1 cellular context compared by ENCODE assay signal in the genomic region with DNA sequence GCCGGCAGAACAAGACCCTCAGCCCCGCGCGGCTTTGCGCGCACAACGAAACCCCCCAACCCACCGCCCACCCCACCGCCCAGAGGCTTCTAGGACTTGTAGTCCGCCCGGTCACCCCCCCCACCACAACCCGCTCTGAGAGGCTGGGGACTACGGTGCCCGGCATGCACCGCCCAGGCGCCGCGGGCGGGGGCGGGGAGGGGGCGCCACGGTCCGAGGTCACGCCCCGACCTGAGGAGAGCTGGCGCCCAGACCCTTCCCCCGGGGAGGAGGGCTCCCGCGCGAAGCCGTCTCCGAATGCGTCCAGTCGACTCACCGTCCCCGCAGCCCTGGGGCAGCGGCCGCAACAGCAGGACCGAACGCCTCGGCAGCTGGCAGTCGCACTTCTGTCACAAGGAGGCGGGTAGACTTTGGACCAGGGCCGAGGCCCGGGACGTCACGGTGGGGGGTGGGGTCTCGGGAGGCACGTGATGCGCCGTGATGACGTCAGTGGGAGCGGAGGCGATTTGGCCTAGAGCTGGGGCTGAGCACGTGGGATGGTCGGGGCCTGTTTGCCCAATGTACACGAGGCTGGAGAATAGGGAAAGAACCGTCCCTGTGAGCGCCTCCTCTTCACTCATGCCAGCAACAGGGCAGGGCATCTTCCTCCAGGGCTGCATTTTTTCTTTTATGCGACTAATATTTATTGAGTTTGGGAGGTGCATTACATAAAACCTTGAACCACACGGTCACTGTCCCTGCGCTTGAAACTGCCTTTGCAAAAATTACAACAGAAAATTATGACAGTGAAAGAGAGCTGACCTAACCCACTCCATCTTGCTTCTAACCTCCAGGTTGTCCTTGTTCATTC.
A peak's percentile ranks its signal among the peaks of the same experiment; 100 is the strongest.
TF ChIP-seq lines count a peak whose summit lies in the region.

A gene (minus strand): TSS at position 388 of the 850 bp plus-strand sequence. CDS start 24,643 bp downstream, outside the sequence.

TF ChIP-seq in A549, 52 proteins besides CTCF, POLR2A, EP300 and RAD21 (continued from another document):
- 0 out of 2 replicates have a peak, but pooled peaks have one; percentile 67 for TF ChIP-seq ZNF302 (CRISPR knock-in tag; IDR thresholded peaks at IDR 0.05)
- TF ChIP-seq HOXB13 (CRISPR knock-in tag; IDR thresholded peaks at IDR 0.05; ENCODE audit: low read depth), result peak; percentile 97
- peak; percentile 79 for TF ChIP-seq NPAS2 (CRISPR knock-in tag; IDR thresholded peaks at IDR 0.05; ENCODE audit: borderline replicate concordance)
- peak; percentile 86 for TF ChIP-seq HOXA7 (CRISPR knock-in tag; IDR thresholded peaks at IDR 0.05)
- peak; percentile 96; the same call in 1 of the 2 replicates for TF ChIP-seq MYC (IDR thresholded peaks at IDR 0.05; ENCODE audit: borderline replicate concordance, low read length)
- TF ChIP-seq, protein P1, sequence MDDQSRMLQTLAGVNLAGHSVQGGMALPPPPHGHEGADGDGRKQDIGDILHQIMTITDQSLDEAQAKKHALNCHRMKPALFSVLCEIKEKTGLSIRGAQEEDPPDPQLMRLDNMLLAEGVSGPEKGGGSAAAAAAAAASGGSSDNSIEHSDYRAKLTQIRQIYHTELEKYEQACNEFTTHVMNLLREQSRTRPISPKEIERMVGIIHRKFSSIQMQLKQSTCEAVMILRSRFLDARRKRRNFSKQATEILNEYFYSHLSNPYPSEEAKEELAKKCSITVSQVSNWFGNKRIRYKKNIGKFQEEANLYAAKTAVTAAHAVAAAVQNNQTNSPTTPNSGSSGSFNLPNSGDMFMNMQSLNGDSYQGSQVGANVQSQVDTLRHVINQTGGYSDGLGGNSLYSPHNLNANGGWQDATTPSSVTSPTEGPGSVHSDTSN (IDR thresholded peaks at IDR 0.05), result no peak
- TF ChIP-seq, protein P2, sequence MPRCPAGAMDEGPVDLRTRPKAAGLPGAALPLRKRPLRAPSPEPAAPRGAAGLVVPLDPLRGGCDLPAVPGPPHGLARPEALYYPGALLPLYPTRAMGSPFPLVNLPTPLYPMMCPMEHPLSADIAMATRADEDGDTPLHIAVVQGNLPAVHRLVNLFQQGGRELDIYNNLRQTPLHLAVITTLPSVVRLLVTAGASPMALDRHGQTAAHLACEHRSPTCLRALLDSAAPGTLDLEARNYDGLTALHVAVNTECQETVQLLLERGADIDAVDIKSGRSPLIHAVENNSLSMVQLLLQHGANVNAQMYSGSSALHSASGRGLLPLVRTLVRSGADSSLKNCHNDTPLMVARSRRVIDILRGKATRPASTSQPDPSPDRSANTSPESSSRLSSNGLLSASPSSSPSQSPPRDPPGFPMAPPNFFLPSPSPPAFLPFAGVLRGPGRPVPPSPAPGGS (IDR thresholded peaks at IDR 0.05), result no peak
- TF ChIP-seq RFX5 (IDR thresholded peaks at IDR 0.05), result peak; percentile 42; the same call in 1 of the 2 replicates
- TF ChIP-seq JUNB (IDR thresholded peaks at IDR 0.05), result no peak
- TF ChIP-seq CBX2 (IDR thresholded peaks at IDR 0.05; ENCODE audit: borderline replicate concordance, low read depth), result no peak
- TF ChIP-seq, protein P3, sequence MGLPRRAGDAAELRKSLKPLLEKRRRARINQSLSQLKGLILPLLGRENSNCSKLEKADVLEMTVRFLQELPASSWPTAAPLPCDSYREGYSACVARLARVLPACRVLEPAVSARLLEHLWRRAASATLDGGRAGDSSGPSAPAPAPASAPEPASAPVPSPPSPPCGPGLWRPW (IDR thresholded peaks at IDR 0.05), result no peak
- TF ChIP-seq, protein P4, sequence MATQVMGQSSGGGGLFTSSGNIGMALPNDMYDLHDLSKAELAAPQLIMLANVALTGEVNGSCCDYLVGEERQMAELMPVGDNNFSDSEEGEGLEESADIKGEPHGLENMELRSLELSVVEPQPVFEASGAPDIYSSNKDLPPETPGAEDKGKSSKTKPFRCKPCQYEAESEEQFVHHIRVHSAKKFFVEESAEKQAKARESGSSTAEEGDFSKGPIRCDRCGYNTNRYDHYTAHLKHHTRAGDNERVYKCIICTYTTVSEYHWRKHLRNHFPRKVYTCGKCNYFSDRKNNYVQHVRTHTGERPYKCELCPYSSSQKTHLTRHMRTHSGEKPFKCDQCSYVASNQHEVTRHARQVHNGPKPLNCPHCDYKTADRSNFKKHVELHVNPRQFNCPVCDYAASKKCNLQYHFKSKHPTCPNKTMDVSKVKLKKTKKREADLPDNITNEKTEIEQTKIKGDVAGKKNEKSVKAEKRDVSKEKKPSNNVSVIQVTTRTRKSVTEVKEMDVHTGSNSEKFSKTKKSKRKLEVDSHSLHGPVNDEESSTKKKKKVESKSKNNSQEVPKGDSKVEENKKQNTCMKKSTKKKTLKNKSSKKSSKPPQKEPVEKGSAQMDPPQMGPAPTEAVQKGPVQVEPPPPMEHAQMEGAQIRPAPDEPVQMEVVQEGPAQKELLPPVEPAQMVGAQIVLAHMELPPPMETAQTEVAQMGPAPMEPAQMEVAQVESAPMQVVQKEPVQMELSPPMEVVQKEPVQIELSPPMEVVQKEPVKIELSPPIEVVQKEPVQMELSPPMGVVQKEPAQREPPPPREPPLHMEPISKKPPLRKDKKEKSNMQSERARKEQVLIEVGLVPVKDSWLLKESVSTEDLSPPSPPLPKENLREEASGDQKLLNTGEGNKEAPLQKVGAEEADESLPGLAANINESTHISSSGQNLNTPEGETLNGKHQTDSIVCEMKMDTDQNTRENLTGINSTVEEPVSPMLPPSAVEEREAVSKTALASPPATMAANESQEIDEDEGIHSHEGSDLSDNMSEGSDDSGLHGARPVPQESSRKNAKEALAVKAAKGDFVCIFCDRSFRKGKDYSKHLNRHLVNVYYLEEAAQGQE (IDR thresholded peaks at IDR 0.05), result no peak
- no peak for TF ChIP-seq MAFK (IDR thresholded peaks at IDR 0.05; ENCODE audit: partially characterized antibody)
- TF ChIP-seq TP53 (CRISPR knock-in tag; IDR thresholded peaks at IDR 0.05), result peak; percentile 90; the same call in 1 of the 2 replicates
- peak; percentile 78; the same call in 1 of the 2 replicates for TF ChIP-seq TFCP2L1 (CRISPR knock-in tag; IDR thresholded peaks at IDR 0.05)
- TF ChIP-seq, protein P5, sequence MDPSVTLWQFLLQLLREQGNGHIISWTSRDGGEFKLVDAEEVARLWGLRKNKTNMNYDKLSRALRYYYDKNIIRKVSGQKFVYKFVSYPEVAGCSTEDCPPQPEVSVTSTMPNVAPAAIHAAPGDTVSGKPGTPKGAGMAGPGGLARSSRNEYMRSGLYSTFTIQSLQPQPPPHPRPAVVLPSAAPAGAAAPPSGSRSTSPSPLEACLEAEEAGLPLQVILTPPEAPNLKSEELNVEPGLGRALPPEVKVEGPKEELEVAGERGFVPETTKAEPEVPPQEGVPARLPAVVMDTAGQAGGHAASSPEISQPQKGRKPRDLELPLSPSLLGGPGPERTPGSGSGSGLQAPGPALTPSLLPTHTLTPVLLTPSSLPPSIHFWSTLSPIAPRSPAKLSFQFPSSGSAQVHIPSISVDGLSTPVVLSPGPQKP (IDR thresholded peaks at IDR 0.05; ENCODE audit: low read depth, low read length), result no peak
